ENCODE assay signal across 11 cellular contexts in genomic region chr7:50552921-50553320, GRCh38. TPM values are rescaled to one million over a fixed set of nuclear protein-coding genes. Genes with fewer than 3 reads are reported as not detected.
DNase-seq lines count a peak whose midpoint lies in the region; ATAC-seq, FAIRE-seq and TF ChIP-seq lines count a peak whose summit lies in the region.
"Had no signal": no experiment of that assay in that cellular context is flagged by ENCODE, and none has a peak within 500 bp of the region (broad histone marks: within the 10 kb centered on the region; RNA-seq: fewer than 3 reads in every experiment).

No MANE protein-coding gene starts in this region.

- H3K27me3 ChIP-seq in brain microvascular endothelial cell (replicated peaks) (peaks cover 8% of the 10 kb centered on the region), HepG2 (ENCODE audit: control insufficient read depth in 1 of 2, insufficient read depth in 2 of 2, low read length in 2 of 2) (no peaks in the 10 kb centered on the region)

- peaks cover 62% of the 10 kb centered on the region for H3K4me1 ChIP-seq in HepG2 (ENCODE audit: insufficient read depth, low read length)
- H3K4me1 ChIP-seq: heart right ventricle had no signal

- CTCF ChIA-PET in HepG2 (lab: Yijun Ruan, JAX; ENCODE audit: low intra/inter-chr PET ratio, low total read pairs) = no interaction called here
- CTCF ChIA-PET in activated CD4-positive, alpha-beta memory T cell treated with anti-CD3 and anti-CD28 coated beads for 36 hours (lab: Charles Lee) = no interaction called here

- no peak for TF ChIP-seq POLR2A in HepG2 (IDR thresholded peaks at IDR 0.05; ENCODE audit: insufficient read depth in 1 of 2, low read depth in 2 of 2, low read length in 2 of 2)

- no peak overlapping the region for H3K4me3 Mint-ChIP-seq in immature natural killer cell
- no peak overlapping the region for H3K4me3 Mint-ChIP-seq in activated CD4-positive, alpha-beta memory T cell treated with anti-CD3 and anti-CD28 coated beads for 36 hours
- H3K4me3 Mint-ChIP-seq: stimulated activated naive CD8-positive, alpha-beta T cell treated with anti-CD3 and anti-CD28 coated beads, Interleukin-15, amount 100 ng/mL, for 72 hours had no signal

- no peaks in the 10 kb centered on the region for H3K9me3 Mint-ChIP-seq in immature natural killer cell
- no peaks in the 10 kb centered on the region for H3K9me3 Mint-ChIP-seq in activated CD4-positive, alpha-beta memory T cell treated with anti-CD3 and anti-CD28 coated beads for 36 hours
- H3K9me3 Mint-ChIP-seq: stimulated activated naive CD8-positive, alpha-beta T cell treated with anti-CD3 and anti-CD28 coated beads, Interleukin-15, amount 100 ng/mL, for 72 hours had no signal

- in situ Hi-C loops in brain microvascular endothelial cell (cut with HindIII; ENCODE audit: low pct_ligation_motif_present, low sequenced_read_pairs) = no loop called here
- in situ Hi-C loops in HepG2 (cut with HindIII; ENCODE audit: extremely low pct_ligation_motif_present, low pct_unique_long_range_greater_than_20kb) = no loop called here

- no peak for TF ChIP-seq RAD21 in HepG2 (CRISPR knock-in tag; IDR thresholded peaks at IDR 0.05)

- no peaks in the 10 kb centered on the region for H3K4me1 Mint-ChIP-seq in immature natural killer cell
- peaks cover 4% of the 10 kb centered on the region for H3K4me1 Mint-ChIP-seq in activated CD4-positive, alpha-beta memory T cell treated with anti-CD3 and anti-CD28 coated beads for 36 hours (ENCODE audit: low read depth)
- H3K4me1 Mint-ChIP-seq: stimulated activated naive CD8-positive, alpha-beta T cell treated with anti-CD3 and anti-CD28 coated beads, Interleukin-15, amount 100 ng/mL, for 72 hours had no signal

- no peak overlapping the region for H3K9ac ChIP-seq in HepG2 (ENCODE audit: insufficient read depth, low read depth, low read length)

- POLR2A ChIA-PET in HepG2 (lab: Yijun Ruan, JAX) = no interaction called here
- POLR2A ChIA-PET in activated CD4-positive, alpha-beta memory T cell treated with anti-CD3 and anti-CD28 coated beads for 36 hours (lab: Charles Lee) = no interaction called here

- H2AFZ ChIP-seq in HepG2 (ENCODE audit: low read length) = no peak overlapping the region

- no peak overlapping the region for H3K4me2 ChIP-seq in HepG2 (ENCODE audit: low read depth, low read length)

- no peak overlapping the region for H3K4me3 ChIP-seq in AG10803 (ENCODE audit: low read length)
- no peak overlapping the region for H3K4me3 ChIP-seq in LNCaP clone FGC (ENCODE audit: low read depth, low read length)
- H3K4me3 ChIP-seq in brain microvascular endothelial cell (ENCODE audit: low read depth, low read length) = no peak overlapping the region
- no peak overlapping the region for H3K4me3 ChIP-seq in HepG2 (replicated peaks in 1 of 3; ENCODE audit: insufficient read depth in 1 of 3, low read depth in 2 of 3, low read length in 3 of 3)
- H3K4me3 ChIP-seq: heart right ventricle had no signal

- DNase-seq in AG10803 (ENCODE audit: low read depth) (peak; percentile 44), LNCaP clone FGC (ENCODE audit: low read depth) (peak; percentile 39), brain microvascular endothelial cell (peak; percentile 44), HepG2 (ENCODE audit: low spot score) (peak; percentile 14), immature natural killer cell (no peak), activated T-cell treated with anti-CD3 and anti-CD28 coated beads for 4 hours (no peak)
- no peak for DNase-seq in activated CD4-positive, alpha-beta memory T cell treated with anti-CD3 and anti-CD28 coated beads for 36 hours
- DNase-seq: stimulated activated naive CD8-positive, alpha-beta T cell treated with anti-CD3 and anti-CD28 coated beads, Interleukin-15, amount 100 ng/mL, for 72 hours had no signal

- no peak overlapping the region for H3K27ac Mint-ChIP-seq in immature natural killer cell
- H3K27ac Mint-ChIP-seq in activated CD4-positive, alpha-beta memory T cell treated with anti-CD3 and anti-CD28 coated beads for 36 hours = no peak overlapping the region
- H3K27ac Mint-ChIP-seq: stimulated activated naive CD8-positive, alpha-beta T cell treated with anti-CD3 and anti-CD28 coated beads, Interleukin-15, amount 100 ng/mL, for 72 hours had no signal

- H3K27ac ChIP-seq in brain microvascular endothelial cell (no peak overlapping the region), HepG2 (ENCODE audit: extremely low read length, insufficient read depth, low read length) (no peak overlapping the region)
- H3K27ac ChIP-seq: heart right ventricle had no signal

- no peaks in the 10 kb centered on the region for H3K9me3 ChIP-seq in HepG2 (ENCODE audit: low read length)
- H3K9me3 ChIP-seq: heart right ventricle had no signal

- no peak for TF ChIP-seq EP300 in HepG2 (IDR thresholded peaks at IDR 0.05; ENCODE audit: low read depth in 2 of 2, low read length in 2 of 2)
- TF ChIP-seq EP300 in HepG2 (CRISPR knock-in tag; IDR thresholded peaks at IDR 0.05; ENCODE audit: borderline replicate concordance) = no peak

- no TSS peak for BruUV-seq in HepG2 (replicated peaks; lab: Mats Ljungman, UMichigan)

- H3K36me3 ChIP-seq in brain microvascular endothelial cell (replicated peaks) (no peaks in the 10 kb centered on the region), HepG2 (replicated peaks in 1 of 2; ENCODE audit: control insufficient read depth in 1 of 2, insufficient read depth in 2 of 2, low read length in 2 of 2) (peaks cover 0 to 5% of the 10 kb centered on the region in 2 experiments; a peak in 1 of 5 replicates)
- H3K36me3 ChIP-seq: heart right ventricle had no signal

- WGBS in HepG2 (ENCODE audit: low lambda C conversion rate) = 92% methylated on average over 2 of the region's 4 CpGs

- TF ChIP-seq CTCF in AG10803 (conservative IDR thresholded peaks at IDR 0.05; ENCODE audit: low read length) = no peak
- TF ChIP-seq CTCF in LNCaP clone FGC (IDR thresholded peaks at IDR 0.05; ENCODE audit: control insufficient read depth, extremely low read depth, insufficient read depth) = no peak
- TF ChIP-seq CTCF in brain microvascular endothelial cell (IDR thresholded peaks at IDR 0.05; ENCODE audit: low read depth, low read length, missing control alignments) = no peak
- no peak for TF ChIP-seq CTCF in HepG2 (CRISPR knock-in tag; IDR thresholded peaks at IDR 0.05)

- no peak for FAIRE-seq in HepG2 (lab: Jason Lieb, UNC)
- FAIRE-seq: TTC549 had no signal

- H3K36me3 Mint-ChIP-seq in immature natural killer cell = no peaks in the 10 kb centered on the region
- H3K36me3 Mint-ChIP-seq in activated CD4-positive, alpha-beta memory T cell treated with anti-CD3 and anti-CD28 coated beads for 36 hours = no peaks in the 10 kb centered on the region

- ATAC-seq in HepG2 (peak; percentile 51), HG03097 (IDR thresholded peaks at IDR 0.05; ENCODE audit: low FRiP score, unreplicated experiment) (no peak)
- ATAC-seq: heart right ventricle; stimulated activated naive CD8-positive, alpha-beta T cell treated with anti-CD3 and anti-CD28 coated beads, Interleukin-15, amount 100 ng/mL, for 72 hours had no signal

- intact Hi-C loops in HepG2 (cut with micrococcal nuclease; ENCODE audit: unreplicated experiment) = no loop called here
- intact Hi-C loops in activated CD4-positive, alpha-beta memory T cell treated with anti-CD3 and anti-CD28 coated beads for 36 hours (cut with micrococcal nuclease) = no loop called here

- 0 out of 2 replicates have a peak, but pooled peaks cover 4% of the 10 kb centered on the region for H4K20me1 ChIP-seq in HepG2 (ENCODE audit: insufficient read depth, low read length)

- H3K27me3 Mint-ChIP-seq in immature natural killer cell (ENCODE audit: low read depth in 3 of 3) = peaks cover 2 to 4% (median 3%) of the 10 kb centered on the region in 3 donors
- peaks cover 10% of the 10 kb centered on the region for H3K27me3 Mint-ChIP-seq in activated CD4-positive, alpha-beta memory T cell treated with anti-CD3 and anti-CD28 coated beads for 36 hours

- H3K79me2 ChIP-seq in HepG2 (ENCODE audit: insufficient read depth, low read length) = peaks cover 14% of the 10 kb centered on the region

TF ChIP-seq in HepG2, 621 proteins besides CTCF, POLR2A, EP300 and RAD21 (continues in another document):
- TF ChIP-seq ZNF891 (CRISPR knock-in tag; IDR thresholded peaks at IDR 0.05) (no peak), HDAC1 (CRISPR knock-in tag; IDR thresholded peaks at IDR 0.05) (peak; percentile 62), HES4 (CRISPR knock-in tag; IDR thresholded peaks at IDR 0.05; ENCODE audit: borderline replicate concordance) (peak; percentile 62; the same call in 1 of the 2 replicates), NPAS2 (CRISPR knock-in tag; IDR thresholded peaks at IDR 0.05; ENCODE audit: borderline replicate concordance) (no peak), ZBTB7B (CRISPR knock-in tag; IDR thresholded peaks at IDR 0.05) (no peak), TAF1 (CRISPR knock-in tag; IDR thresholded peaks at IDR 0.05) (no peak), CC2D1A (CRISPR knock-in tag; IDR thresholded peaks at IDR 0.05) (no peak), CBX1 (IDR thresholded peaks at IDR 0.05; ENCODE audit: low read depth) (no peak), DNMT1 (CRISPR knock-in tag; IDR thresholded peaks at IDR 0.05) (no peak)

RNA-seq across cellular contexts. Expression of gene DDC, which starts 12.3 kb away (rescaled TPM):
- total RNA-seq in HepG2 (2016; rRNA removed; fragmentation: Illumina TruSeq; extraction: Trizol) = 93.3 and 126 TPM in 2 replicates
- total RNA-seq in HepG2 (2016; cell fraction: cytosol; rRNA removed; fragmentation: Illumina TruSeq; extraction: Trizol; ENCODE audit: low read depth) = 23.4 and 29.3 TPM in 2 replicates
- 98.6 and 126 TPM in 2 replicates for total RNA-seq in HepG2 (2016; cell fraction: insoluble cytoplasmic fraction; rRNA removed; fragmentation: Illumina TruSeq; extraction: Trizol)
- 43.9 and 45.3 TPM in 2 replicates for total RNA-seq in HepG2 (2016; cell fraction: membrane; rRNA removed; fragmentation: Illumina TruSeq; extraction: Trizol)
- 63.9 and 66.7 TPM in 2 replicates for total RNA-seq in HepG2 (2016; cell fraction: nucleus; rRNA removed; fragmentation: Illumina TruSeq; extraction: Trizol)
- polyA plus RNA-seq in HepG2 (2011; rRNA removed) (10.1 and 11.7 TPM in 2 replicates), immature natural killer cell (not detected)
- polyA plus RNA-seq in HepG2 (2011; cell fraction: cytosol; rRNA removed) = 10.8 and 11.7 TPM in 2 replicates
- polyA plus RNA-seq in HepG2 (2011; cell fraction: nucleus; rRNA removed) = 7.3 and 9.2 TPM in 2 replicates
- polyA plus RNA-seq in HepG2 (2012) = 25.0 and 51.6 TPM in 2 replicates
- polyA plus RNA-seq in HepG2 (2016; cell fraction: cytosol; fragmentation: Illumina TruSeq; extraction: Trizol; ENCODE audit: low read depth) = 17.2 and 21.3 TPM in 2 replicates
- 93.5 and 100 TPM in 2 replicates for polyA plus RNA-seq in HepG2 (2016; cell fraction: insoluble cytoplasmic fraction; fragmentation: Illumina TruSeq; extraction: Trizol; ENCODE audit: low read depth)
- 22.3 and 29.4 TPM in 2 replicates for polyA plus RNA-seq in HepG2 (2016; cell fraction: membrane; fragmentation: Illumina TruSeq; extraction: Trizol; ENCODE audit: low read depth)
- 62.4 and 68.1 TPM in 2 replicates for polyA plus RNA-seq in HepG2 (2016; cell fraction: nucleus; fragmentation: Illumina TruSeq; extraction: Trizol; ENCODE audit: insufficient read depth, low read depth)
- polyA minus RNA-seq in HepG2 (2011; rRNA and poly(A)+ RNA removed; ENCODE audit: low replicate concordance) = 14.2 TPM in 1 of 2 replicates, not detected in the other
- polyA minus RNA-seq in HepG2 (2011; cell fraction: cytosol; rRNA and poly(A)+ RNA removed) = 6.2 and 7.7 TPM in 2 replicates
- 10.3 and 12.4 TPM in 2 replicates for polyA minus RNA-seq in HepG2 (2011; cell fraction: nucleus; rRNA and poly(A)+ RNA removed)
- total RNA-seq in activated CD4-positive, alpha-beta memory T cell treated with anti-CD3 and anti-CD28 coated beads for 36 hours = not detected
- total RNA-seq: heart right ventricle had no signal
- polyA plus RNA-seq: heart right ventricle had no signal

Comparison
In these comparisons a context has a peak if more than half of its experiments do, and no peak if none do; other contexts are left out.
1. DNase-seq: peak in AG10803 (single experiment), LNCaP clone FGC (single experiment), brain microvascular endothelial cell (single experiment) and HepG2 (single experiment); none in immature natural killer cell (0 of 3), activated CD4-positive, alpha-beta memory T cell treated with anti-CD3 and anti-CD28 coated beads for 36 hours (single experiment) and activated T-cell treated with anti-CD3 and anti-CD28 coated beads for 4 hours (single experiment).
2. RNA of gene DDC, which starts 12.3 kb away (total RNA-seq): 23.4 to 126 TPM in HepG2; not detected in activated CD4-positive, alpha-beta memory T cell treated with anti-CD3 and anti-CD28 coated beads for 36 hours; every median in the first group is over 10 times any median in the second.